Comparison of ENCODE assay signal across 18 cellular contexts in the genomic region with DNA sequence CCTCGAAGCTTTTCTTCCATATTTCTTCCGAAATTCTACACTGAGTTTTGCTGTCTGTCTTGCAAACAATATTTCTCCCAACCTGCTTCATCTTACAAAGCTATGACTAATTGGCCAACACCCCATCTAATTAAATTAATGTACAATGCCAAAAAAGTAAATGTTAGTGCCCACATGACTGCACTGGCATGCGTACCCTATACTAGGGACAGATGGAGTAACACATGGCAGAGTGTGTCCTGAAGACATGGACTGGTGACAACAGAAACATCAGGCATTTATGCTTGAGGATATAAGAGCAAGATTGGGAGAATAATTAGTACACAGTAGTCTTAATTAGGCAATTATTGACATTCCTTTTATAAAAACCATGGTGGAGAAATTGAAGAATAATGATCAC.
DNase-seq lines count a peak whose midpoint lies in the region; ATAC-seq, FAIRE-seq and TF ChIP-seq lines count a peak whose summit lies in the region.
"Had no signal": no experiment of that assay in that cellular context is flagged by ENCODE, and none has a peak within 500 bp of the region (broad histone marks: within the 10 kb centered on the region; RNA-seq: fewer than 3 reads in every experiment).

No MANE protein-coding gene starts in this region.

- DNase-seq in DMS 273 (lab: John Stamatoyannopoulos, UW; ENCODE audit: unreplicated experiment), result peak; percentile 53
- no peak for DNase-seq in GM12891 (ENCODE audit: insufficient read length, low spot score)
- peak; percentile 14 to 45 for DNase-seq in NCI-H446 (lab: John Stamatoyannopoulos, UW)
- peak; percentile 59 for DNase-seq in cerebellum (ENCODE audit: low spot score)
- DNase-seq in left colon, result no peak
- DNase-seq: 8988T; CD4-positive, alpha-beta memory T cell; DMS53; DND-41; EL; GM23248; HCEC 1CT; KBM-7 had no signal

- ATAC-seq in left colon (no peak), HG03039 (IDR thresholded peaks at IDR 0.05; ENCODE audit: unreplicated experiment) (no peak), GM18867 (IDR thresholded peaks at IDR 0.05; ENCODE audit: unreplicated experiment) (no peak)

- intact Hi-C loops in left colon (cut with DNase I, micrococcal nuclease), result no loop called here

- FAIRE-seq in GM12891 (lab: Jason Lieb, UNC), result peak; percentile 83
- FAIRE-seq: G401.6, GM12892, HTR-8/SVneo had no signal

- no peak for TF ChIP-seq POLR2A in GM12891 (IDR thresholded peaks at IDR 0.05; ENCODE audit: low read depth, low read length)

TF ChIP-seq in GM12891, 5 proteins besides CTCF, POLR2A, EP300 and RAD21:
- TF ChIP-seq SPI1 (IDR thresholded peaks at IDR 0.05; ENCODE audit: low read depth, low read length) (no peak), POU2F2 (IDR thresholded peaks at IDR 0.05; ENCODE audit: low read depth, low read length) (no peak), PAX5 (IDR thresholded peaks at IDR 0.05; ENCODE audit: insufficient read depth, low read length, severe bottlenecking) (no peak), TAF1 (IDR thresholded peaks at IDR 0.05; ENCODE audit: low read depth, low read length) (no peak), POLR2AphosphoS5 (IDR thresholded peaks at IDR 0.05; ENCODE audit: low read depth, low read length) (no peak)

Comparison
In these comparisons a context has a peak if more than half of its experiments do, and no peak if none do; other contexts are left out.
1. DNase-seq: peak in DMS 273 (single experiment), NCI-H446 (2 of 2) and cerebellum (single experiment); none in GM12891 (single experiment) and left colon (0 of 2).